In the genomic region with DNA sequence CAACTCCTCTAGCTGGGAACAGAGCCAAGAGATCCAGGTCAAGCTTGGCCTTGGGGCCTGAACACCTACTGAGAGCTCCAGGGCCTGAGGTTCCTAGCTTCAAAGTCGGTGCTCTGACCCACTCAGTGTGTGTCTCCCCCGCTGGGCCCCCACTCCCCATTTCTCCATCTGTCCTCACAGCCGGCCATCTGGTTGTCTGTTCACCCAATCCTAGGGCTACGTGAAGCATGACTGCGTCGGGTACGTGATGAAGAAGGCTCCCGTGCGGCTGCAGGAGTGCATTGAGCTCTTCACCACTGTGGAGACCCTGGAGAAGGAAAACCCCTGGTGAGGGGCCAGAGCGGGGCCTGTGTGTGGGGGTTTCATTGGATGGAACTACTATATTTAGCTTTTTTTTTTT, we compare ENCODE assay signal across 16 cellular contexts. TPM values are rescaled to one million over a fixed set of nuclear protein-coding genes. Genes with fewer than 3 reads are reported as not detected.
DNase-seq lines count a peak whose midpoint lies in the region; ATAC-seq and TF ChIP-seq lines count a peak whose summit lies in the region.
"Had no signal": no experiment of that assay in that cellular context is flagged by ENCODE, and none has a peak within 500 bp of the region (broad histone marks: within the 10 kb centered on the region; RNA-seq: fewer than 3 reads in every experiment).

No MANE protein-coding gene starts in this region.

- DNase-seq in cardiac muscle cell (ENCODE audit: low read depth in 1 of 2, low spot score in 1 of 2) (no peak), left ventricle myocardium inferior (no peak), NCI-H1694 treated with DMSO at 0.1 percent for 48 hours (lab: John Stamatoyannopoulos, UW) (peak; percentile 30), coronary artery (ENCODE audit: low spot score) (peak; percentile 52), adrenal gland (no peak), SIG-M5 treated with dmso at 0.1 percent for 504 hours (lab: John Stamatoyannopoulos, UW; ENCODE audit: unreplicated experiment) (no peak)
- no peak for DNase-seq in stimulated activated naive B cell treated with anti-CD40 and anti-IgM and Interleukin-4, amounts not matched to agents 10 μg/mL and 1 μg/mL and 100 μg/mL, for 72 hours
- DNase-seq in activated T-helper 2 cell treated with anti-CD3 and anti-CD28 coated beads, Interferon-gamma antibody, Interleukin-2, Interleukin-4, amounts not matched to agents 10 μg/mL and 5 μg/mL and 100 μg/mL, durations not matched to agents 14 hours and 24 hours and 36 hours (ENCODE audit: low spot score) = no peak
- DNase-seq: ACHN; CD4-positive, CD25-positive, alpha-beta regulatory T cell; DMS79 treated with DMSO at 0.1 percent for 48 hours; EL; HFFc6 had no signal

- H3K4me1 ChIP-seq in cardiac muscle cell (ENCODE audit: low read depth) (no peaks in the 10 kb centered on the region), left ventricle myocardium inferior (no peaks in the 10 kb centered on the region), adrenal gland (replicated peaks in 1 of 2) (no peaks in the 10 kb centered on the region)
- H3K4me1 ChIP-seq: BLaER1 treated with 17β-estradiol and CSF1 and Interleukin-3, amounts not matched to agents 10 nM and 100 nM; HAP-1 had no signal

- TF ChIP-seq CTCF in cardiac muscle cell (IDR thresholded peaks at IDR 0.05; ENCODE audit: low read depth, low read length) = no peak
- TF ChIP-seq CTCF in left ventricle myocardium inferior (IDR thresholded peaks at IDR 0.05; ENCODE audit: borderline replicate concordance) = no peak
- TF ChIP-seq CTCF in coronary artery (IDR thresholded peaks at IDR 0.05) = no peak
- TF ChIP-seq CTCF in adrenal gland (IDR thresholded peaks at IDR 0.05) = no peak

- H3K4me3 Mint-ChIP-seq in stimulated activated naive B cell treated with anti-CD40 and anti-IgM and Interleukin-4, amounts not matched to agents 10 μg/mL and 1 μg/mL and 100 μg/mL, for 72 hours = no peak overlapping the region
- no peak overlapping the region for H3K4me3 Mint-ChIP-seq in activated T-helper 2 cell treated with anti-CD3 and anti-CD28 coated beads, Interferon-gamma antibody, Interleukin-2, Interleukin-4, amounts not matched to agents 10 μg/mL and 5 μg/mL and 100 μg/mL, durations not matched to agents 14 hours and 24 hours and 36 hours (ENCODE audit: low read depth)
- H3K4me3 Mint-ChIP-seq: CD4-positive, CD25-positive, alpha-beta regulatory T cell; HFFc6 had no signal

- H3K36me3 ChIP-seq in cardiac muscle cell (peaks cover 50% of the 10 kb centered on the region), left ventricle myocardium inferior (peaks cover 30% of the 10 kb centered on the region), adrenal gland (replicated peaks in 1 of 2) (peaks cover 0 to 41% of the 10 kb centered on the region in 2 donors)

- TF ChIP-seq POLR2A in adrenal gland (IDR thresholded peaks at IDR 0.05) = no peak

- ATAC-seq in stimulated activated naive B cell treated with anti-CD40 and anti-IgM and Interleukin-4, amounts not matched to agents 10 μg/mL and 1 μg/mL and 100 μg/mL, for 72 hours (replicated peaks) = no peak
- ATAC-seq: HepG2 had no signal

- H3K27me3 ChIP-seq in cardiac muscle cell = no peaks in the 10 kb centered on the region
- H3K27me3 ChIP-seq in left ventricle myocardium inferior (ENCODE audit: low read depth) = no peaks in the 10 kb centered on the region
- no peaks in the 10 kb centered on the region for H3K27me3 ChIP-seq in adrenal gland

- H3K9me3 ChIP-seq in cardiac muscle cell (ENCODE audit: low read depth) (no peaks in the 10 kb centered on the region), left ventricle myocardium inferior (replicated peaks) (no peaks in the 10 kb centered on the region), adrenal gland (replicated peaks in 1 of 3) (no peaks in the 10 kb centered on the region)
- H3K9me3 ChIP-seq: HAP-1 had no signal

- H3K9me3 Mint-ChIP-seq in stimulated activated naive B cell treated with anti-CD40 and anti-IgM and Interleukin-4, amounts not matched to agents 10 μg/mL and 1 μg/mL and 100 μg/mL, for 72 hours = no peaks in the 10 kb centered on the region
- H3K9me3 Mint-ChIP-seq in activated T-helper 2 cell treated with anti-CD3 and anti-CD28 coated beads, Interferon-gamma antibody, Interleukin-2, Interleukin-4, amounts not matched to agents 10 μg/mL and 5 μg/mL and 100 μg/mL, durations not matched to agents 14 hours and 24 hours and 36 hours = no peaks in the 10 kb centered on the region
- H3K9me3 Mint-ChIP-seq: CD4-positive, CD25-positive, alpha-beta regulatory T cell; HFFc6 had no signal

- H3K27me3 Mint-ChIP-seq in stimulated activated naive B cell treated with anti-CD40 and anti-IgM and Interleukin-4, amounts not matched to agents 10 μg/mL and 1 μg/mL and 100 μg/mL, for 72 hours = no peaks in the 10 kb centered on the region
- H3K27me3 Mint-ChIP-seq in activated T-helper 2 cell treated with anti-CD3 and anti-CD28 coated beads, Interferon-gamma antibody, Interleukin-2, Interleukin-4, amounts not matched to agents 10 μg/mL and 5 μg/mL and 100 μg/mL, durations not matched to agents 14 hours and 24 hours and 36 hours (ENCODE audit: low read depth) = no peaks in the 10 kb centered on the region
- H3K27me3 Mint-ChIP-seq: CD4-positive, CD25-positive, alpha-beta regulatory T cell had no signal

- H3K4me3 ChIP-seq in cardiac muscle cell (no peak overlapping the region), left ventricle myocardium inferior (no peak overlapping the region), coronary artery (no peak overlapping the region), adrenal gland (no peak overlapping the region)
- H3K4me3 ChIP-seq: BLaER1 treated with 17β-estradiol and CSF1 and Interleukin-3, amounts not matched to agents 10 nM and 100 nM; HAP-1 had no signal

- peak overlapping the region; percentile 25 for H3K27ac Mint-ChIP-seq in stimulated activated naive B cell treated with anti-CD40 and anti-IgM and Interleukin-4, amounts not matched to agents 10 μg/mL and 1 μg/mL and 100 μg/mL, for 72 hours
- H3K27ac Mint-ChIP-seq in activated T-helper 2 cell treated with anti-CD3 and anti-CD28 coated beads, Interferon-gamma antibody, Interleukin-2, Interleukin-4, amounts not matched to agents 10 μg/mL and 5 μg/mL and 100 μg/mL, durations not matched to agents 14 hours and 24 hours and 36 hours = no peak overlapping the region
- H3K27ac Mint-ChIP-seq: CD4-positive, CD25-positive, alpha-beta regulatory T cell; HFFc6 had no signal

- intact Hi-C loops in left ventricle myocardium inferior (cut with micrococcal nuclease) = no loop called here
- intact Hi-C loops in adrenal gland (cut with DNase I) = loop anchor here in 1 of 2 donors (10.0 kb wide), 1 partner anchor 60 kb away; no protein-coding TSS in a partner anchor
- intact Hi-C loops in activated T-helper 2 cell treated with anti-CD3 and anti-CD28 coated beads, Interferon-gamma antibody, Interleukin-2, Interleukin-4, amounts not matched to agents 10 μg/mL and 5 μg/mL and 100 μg/mL, durations not matched to agents 14 hours and 24 hours and 36 hours (cut with micrococcal nuclease) = no loop called here

- peaks cover 20 to 67% of the 10 kb centered on the region in 2 donors for H3K36me3 Mint-ChIP-seq in stimulated activated naive B cell treated with anti-CD40 and anti-IgM and Interleukin-4, amounts not matched to agents 10 μg/mL and 1 μg/mL and 100 μg/mL, for 72 hours
- H3K36me3 Mint-ChIP-seq in activated T-helper 2 cell treated with anti-CD3 and anti-CD28 coated beads, Interferon-gamma antibody, Interleukin-2, Interleukin-4, amounts not matched to agents 10 μg/mL and 5 μg/mL and 100 μg/mL, durations not matched to agents 14 hours and 24 hours and 36 hours (ENCODE audit: low read depth) = peaks cover 46% of the 10 kb centered on the region

- H3K27ac ChIP-seq in cardiac muscle cell (peak overlapping the region; percentile 17), left ventricle myocardium inferior (replicated peaks) (no peak overlapping the region), coronary artery (no peak overlapping the region), adrenal gland (no peak overlapping the region)
- H3K27ac ChIP-seq: BLaER1 treated with 17β-estradiol and CSF1 and Interleukin-3, amounts not matched to agents 10 nM and 100 nM had no signal

- 82 to 98% (median 87%) methylated on average over 9 to 10 of the region's 10 CpGs for WGBS in adrenal gland, 4 donors

- peaks cover 0 to 3% of the 10 kb centered on the region in 2 donors for H3K4me1 Mint-ChIP-seq in stimulated activated naive B cell treated with anti-CD40 and anti-IgM and Interleukin-4, amounts not matched to agents 10 μg/mL and 1 μg/mL and 100 μg/mL, for 72 hours
- peaks cover 19% of the 10 kb centered on the region for H3K4me1 Mint-ChIP-seq in activated T-helper 2 cell treated with anti-CD3 and anti-CD28 coated beads, Interferon-gamma antibody, Interleukin-2, Interleukin-4, amounts not matched to agents 10 μg/mL and 5 μg/mL and 100 μg/mL, durations not matched to agents 14 hours and 24 hours and 36 hours (ENCODE audit: low read depth)

RNA-seq across cellular contexts. Expression of gene USP11, which starts 12.3 kb away (rescaled TPM):
- 120 and 130 TPM in 2 replicates for total RNA-seq in cardiac muscle cell
- 312 and 337 TPM in 2 replicates for polyA plus RNA-seq in cardiac muscle cell
- 42.2 TPM for total RNA-seq in left ventricle myocardium inferior
- 10 to 100 TPM; 27.4 to 63.0 (median 56.5) TPM for total RNA-seq in adrenal gland
- polyA plus RNA-seq in adrenal gland = 10 to 100 TPM; 35.5 to 57.8 (median 50.1) TPM
- total RNA-seq in activated T-helper 2 cell treated with anti-CD3 and anti-CD28 coated beads, Interferon-gamma antibody, Interleukin-2, Interleukin-4, amounts not matched to agents 10 μg/mL and 5 μg/mL and 100 μg/mL, durations not matched to agents 14 hours and 24 hours and 36 hours = 37.2 and 39.5 TPM in 2 replicates

RNA-seq across cellular contexts. Expression of gene CDK16, which starts 26.7 kb away (rescaled TPM):
- total RNA-seq in cardiac muscle cell (391 and 422 TPM in 2 replicates), left ventricle myocardium inferior (120 TPM), adrenal gland (100 to 1,000 TPM; 101 to 187 (median 115) TPM)
- polyA plus RNA-seq in cardiac muscle cell (481 and 575 TPM in 2 replicates), adrenal gland (100 to 1,000 TPM in 2 of 3 donors, 10 to 100 TPM in 1; 74.7 to 137 (median 123) TPM)
- 71.2 and 80.6 TPM in 2 replicates for total RNA-seq in activated T-helper 2 cell treated with anti-CD3 and anti-CD28 coated beads, Interferon-gamma antibody, Interleukin-2, Interleukin-4, amounts not matched to agents 10 μg/mL and 5 μg/mL and 100 μg/mL, durations not matched to agents 14 hours and 24 hours and 36 hours

RNA-seq across cellular contexts. Expression of gene UBA1, which starts 51.5 kb away (rescaled TPM):
- total RNA-seq in cardiac muscle cell = 324 and 386 TPM in 2 replicates
- 280 and 319 TPM in 2 replicates for polyA plus RNA-seq in cardiac muscle cell
- 99.8 TPM for total RNA-seq in left ventricle myocardium inferior
- 100 to 1,000 TPM; 167 to 356 (median 260) TPM for total RNA-seq in adrenal gland
- 100 to 1,000 TPM; 160 to 214 (median 202) TPM for polyA plus RNA-seq in adrenal gland
- total RNA-seq in activated T-helper 2 cell treated with anti-CD3 and anti-CD28 coated beads, Interferon-gamma antibody, Interleukin-2, Interleukin-4, amounts not matched to agents 10 μg/mL and 5 μg/mL and 100 μg/mL, durations not matched to agents 14 hours and 24 hours and 36 hours = 242 and 250 TPM in 2 replicates

Comparison
In these comparisons a context has a peak if more than half of its experiments do, and no peak if none do; other contexts are left out.
1. DNase-seq: peak in NCI-H1694 treated with DMSO at 0.1 percent for 48 hours (single experiment) and coronary artery (single experiment); none in cardiac muscle cell (0 of 2), left ventricle myocardium inferior (single experiment), stimulated activated naive B cell treated with anti-CD40 and anti-IgM and Interleukin-4, amounts not matched to agents 10 μg/mL and 1 μg/mL and 100 μg/mL, for 72 hours (single experiment), adrenal gland (0 of 7), SIG-M5 treated with dmso at 0.1 percent for 504 hours (single experiment) and activated T-helper 2 cell treated with anti-CD3 and anti-CD28 coated beads, Interferon-gamma antibody, Interleukin-2, Interleukin-4, amounts not matched to agents 10 μg/mL and 5 μg/mL and 100 μg/mL, durations not matched to agents 14 hours and 24 hours and 36 hours (single experiment).